ENCODE assay signal across 8 cellular contexts in the genomic region with DNA sequence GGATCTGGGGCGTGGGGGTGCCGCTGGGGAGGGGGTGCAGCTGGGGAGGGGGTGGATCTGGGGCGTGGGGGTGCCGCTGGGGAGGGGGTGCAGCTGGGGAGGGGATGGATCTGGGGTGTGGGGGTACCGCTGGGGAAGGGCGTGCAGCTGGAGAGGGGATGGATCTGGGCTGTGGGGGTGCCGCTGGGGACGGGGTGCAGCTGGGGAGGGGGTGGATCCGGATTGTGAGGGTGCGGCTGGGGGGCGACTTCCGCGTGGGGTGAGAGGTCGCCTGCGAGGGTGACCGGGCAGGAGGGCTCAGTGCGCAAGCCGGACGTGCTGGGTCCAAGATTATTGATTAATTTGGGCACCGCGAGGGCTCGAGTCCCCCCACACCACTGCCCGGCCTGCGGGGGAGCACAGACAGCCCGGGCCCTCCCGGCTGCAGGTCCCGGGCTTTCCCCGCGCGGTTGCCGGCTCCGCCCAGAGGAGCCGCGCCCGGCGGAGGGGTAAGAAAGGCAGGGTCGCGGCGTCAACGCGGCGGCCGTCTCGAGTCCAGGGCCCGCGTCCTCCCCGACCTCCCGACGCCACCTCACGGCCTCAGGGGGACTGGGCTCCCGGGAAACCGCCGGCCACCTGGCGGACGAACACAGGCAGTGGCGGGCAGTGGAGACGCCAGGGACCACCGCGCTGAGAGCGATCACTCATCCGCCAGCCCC. TPM values are rescaled to one million over a fixed set of nuclear protein-coding genes. Genes with fewer than 3 reads are reported as not detected.
A peak's percentile ranks its signal among the peaks of the same experiment; 100 is the strongest.
DNase-seq lines count a peak whose midpoint lies in the region; FAIRE-seq and TF ChIP-seq lines count a peak whose summit lies in the region.

No MANE protein-coding gene starts in this region.

- no peaks in the 10 kb centered on the region for H3K36me3 ChIP-seq in Karpas-422 (ENCODE audit: insufficient read depth, low read length)
- peaks cover 3 to 13% of the 10 kb centered on the region in 2 donors for H3K36me3 ChIP-seq in duodenal mucosa (ENCODE audit: control insufficient read depth in 1 of 2, insufficient read depth in 2 of 2, low read length in 2 of 2)

- H3K27me3 ChIP-seq in Karpas-422 (ENCODE audit: low read length) (no peaks in the 10 kb centered on the region), duodenal mucosa (ENCODE audit: control insufficient read depth in 1 of 2, insufficient read depth in 2 of 2, low read length in 2 of 2) (no peaks in the 10 kb centered on the region)

- H3K4me2 ChIP-seq in Karpas-422 (ENCODE audit: low read depth, low read length, poor library complexity, severe bottlenecking), result peak overlapping the region; percentile 92

- H2AFZ ChIP-seq in Karpas-422 (ENCODE audit: low read length), result 0 out of 2 replicates have a peak overlapping the region, but pooled peaks have one; percentile 56

- H4K20me1 ChIP-seq in Karpas-422 (ENCODE audit: insufficient read depth, low read depth, low read length), result no peaks in the 10 kb centered on the region

- no peaks in the 10 kb centered on the region for H3K9me2 ChIP-seq in Karpas-422 (replicated peaks; ENCODE audit: insufficient read depth, low read length)

- FAIRE-seq in H54 (lab: Jason Lieb, UNC), result no peak

- H3K27ac ChIP-seq in Karpas-422 (ENCODE audit: low read length) (no peak overlapping the region), duodenal mucosa (ENCODE audit: low read depth, low read length) (peak overlapping the region; percentile 73)

- H3K9ac ChIP-seq in Karpas-422 (ENCODE audit: low read length) (peak overlapping the region; percentile 79), duodenal mucosa (ENCODE audit: low read depth in 1 of 2, low read length in 2 of 2) (peak overlapping the region; percentile 33 to 38)

- H3K9me3 ChIP-seq in Karpas-422 (ENCODE audit: low read length) (no peaks in the 10 kb centered on the region), duodenal mucosa (ENCODE audit: control insufficient read depth in 1 of 2, low read length in 2 of 2) (peaks cover 0 to 2% of the 10 kb centered on the region in 2 donors)

- TF ChIP-seq POLR2A in H54 (IDR thresholded peaks at IDR 0.05; ENCODE audit: low read depth, low read length) (no peak), Raji (IDR thresholded peaks at IDR 0.05; ENCODE audit: insufficient read depth, low read depth, low read length) (peak; percentile 39)

- DNase-seq in NK-92 treated with Interleukin-12 subunit alpha and Interleukin-12 subunit beta, amount 100 ng/mL, for 24 hours (lab: John Stamatoyannopoulos, UW), result peak; percentile 82
- DNase-seq in NK-92 (lab: John Stamatoyannopoulos, UW; ENCODE audit: unreplicated experiment) (no peak), H54 (ENCODE audit: insufficient read length, low spot score) (peak; percentile 97), Karpas-422 (no peak), middle frontal gyrus (ENCODE audit: extremely low spot score, low spot score) (peak; percentile 42), ureter (ENCODE audit: low spot score) (peak; percentile 67)

- peaks cover 10% of the 10 kb centered on the region for H3K79me2 ChIP-seq in Karpas-422 (ENCODE audit: low read length)

- H3K4me3 ChIP-seq in Karpas-422 (ENCODE audit: low read length) (peak overlapping the region; percentile 73), duodenal mucosa (ENCODE audit: low read depth in 1 of 2, low read length in 2 of 2) (peak overlapping the region; percentile 55 to 66)

- H3K4me1 ChIP-seq in Karpas-422 (ENCODE audit: low read length), result peaks cover 11% of the 10 kb centered on the region
- H3K4me1 ChIP-seq in duodenal mucosa (ENCODE audit: control insufficient read depth in 1 of 2, insufficient read depth in 2 of 2, low read length in 2 of 2), result peaks cover 12 to 18% of the 10 kb centered on the region in 2 donors

RNA-seq across cellular contexts. Expression of a gene that starts 0.6 kb away (rescaled TPM):
- 46.9 and 115 TPM in 2 replicates for total RNA-seq in Karpas-422 (2014; rRNA removed; shearing (Covaris generic); ENCODE audit: low replicate concordance)
- total RNA-seq in ureter, result 38.2 TPM

RNA-seq across cellular contexts. Expression of a gene that starts 0.9 kb away (rescaled TPM):
- total RNA-seq in Karpas-422 (2014; rRNA removed; shearing (Covaris generic); ENCODE audit: low replicate concordance), result 1.8 and 3.3 TPM in 2 replicates
- total RNA-seq in ureter, result 9.7 TPM

RNA-seq across cellular contexts. Expression of a gene that starts 27.6 kb away (rescaled TPM):
- 27.5 and 44.3 TPM in 2 replicates for total RNA-seq in Karpas-422 (2014; rRNA removed; shearing (Covaris generic); ENCODE audit: low replicate concordance)
- total RNA-seq in ureter, result 43.4 TPM

RNA-seq across cellular contexts. Expression of a gene that starts 39.2 kb away (rescaled TPM):
- 18.8 and 34.4 TPM in 2 replicates for total RNA-seq in Karpas-422 (2014; rRNA removed; shearing (Covaris generic); ENCODE audit: low replicate concordance)
- 26.3 TPM for total RNA-seq in ureter

RNA-seq across cellular contexts. Expression of a gene that starts 54.4 kb away (rescaled TPM):
- 36.0 and 47.7 TPM in 2 replicates for total RNA-seq in Karpas-422 (2014; rRNA removed; shearing (Covaris generic); ENCODE audit: low replicate concordance)
- total RNA-seq in ureter, result 118 TPM

Comparison
In these comparisons a context has a peak if more than half of its experiments do, and no peak if none do; other contexts are left out.
1. DNase-seq: peak in NK-92 treated with Interleukin-12 subunit alpha and Interleukin-12 subunit beta, amount 100 ng/mL, for 24 hours (single experiment), H54 (single experiment), middle frontal gyrus (single experiment) and ureter (single experiment); none in NK-92 (single experiment) and Karpas-422 (single experiment).